ENCODE assay signal across 8 cellular contexts in genomic region chr17:15261063-15261817, GRCh38. TPM values are rescaled to one million over a fixed set of nuclear protein-coding genes. Genes with fewer than 3 reads are reported as not detected.
DNase-seq lines count a peak whose midpoint lies in the region; ATAC-seq and TF ChIP-seq lines count a peak whose summit lies in the region.

No MANE protein-coding gene starts in this region.

- H3K4me1 Mint-ChIP-seq in progenitor cell of endocrine pancreas (ENCODE audit: low read depth), result peaks cover 5% of the 10 kb centered on the region

- H3K27ac Mint-ChIP-seq in progenitor cell of endocrine pancreas, result no peak overlapping the region

- H3K36me3 Mint-ChIP-seq in progenitor cell of endocrine pancreas (ENCODE audit: insufficient read depth), result no peaks in the 10 kb centered on the region

- peak; percentile 57 for DNase-seq in AG10803 (ENCODE audit: low read depth)
- DNase-seq in HUDEP-2 (lab: John Stamatoyannopoulos, UW; ENCODE audit: unreplicated experiment in 76 of 76), result peak in 55 of 76 experiments; percentile 2 to 67 (median 38)
- DNase-seq in hepatocyte (ENCODE audit: low spot score), result peak; percentile 76
- DNase-seq in progenitor cell of endocrine pancreas (ENCODE audit: low spot score, unreplicated experiment), result peak; percentile 32
- no peak for DNase-seq in activated gamma-delta T cell treated with Interleukin-2 at 50 U/mL for 16 hours

- H3K4me3 Mint-ChIP-seq in progenitor cell of endocrine pancreas (ENCODE audit: low read depth), result peak overlapping the region; percentile 55

- peaks cover 94% of the 10 kb centered on the region for H3K27me3 Mint-ChIP-seq in progenitor cell of endocrine pancreas

- H3K27me3 ChIP-seq in hepatocyte, result peaks cover 34% of the 10 kb centered on the region

- WGBS in hepatocyte (ENCODE audit: low lambda C conversion rate, missing lambda C conversion rate), result 6% methylated on average over 37 of the region's 40 CpGs

- peak; percentile 15; the same call in 1 of the 2 replicates for TF ChIP-seq CTCF in AG10803 (conservative IDR thresholded peaks at IDR 0.05; ENCODE audit: low read length)
- no peak for TF ChIP-seq CTCF in hepatocyte (IDR thresholded peaks at IDR 0.05; ENCODE audit: poor library complexity)
- TF ChIP-seq CTCF in progenitor cell of endocrine pancreas (IDR thresholded peaks at IDR 0.05; ENCODE audit: unreplicated experiment), result peak; percentile 0

- peak overlapping the region; percentile 98 for H3K4me3 ChIP-seq in AG10803 (ENCODE audit: low read length)
- H3K4me3 ChIP-seq in hepatocyte, result peak overlapping the region; percentile 80

- H3K4me2 ChIP-seq in hepatocyte, result peak overlapping the region; percentile 93

- H3K4me1 ChIP-seq in hepatocyte (ENCODE audit: insufficient read depth), result peaks cover 18% of the 10 kb centered on the region

- no peaks in the 10 kb centered on the region for H3K9me3 ChIP-seq in hepatocyte (ENCODE audit: low read depth)

- H4K20me1 ChIP-seq in hepatocyte (ENCODE audit: insufficient read depth, poor library complexity, severe bottlenecking), result peaks cover 17% of the 10 kb centered on the region

- H3K9me3 Mint-ChIP-seq in progenitor cell of endocrine pancreas (ENCODE audit: low read depth), result no peaks in the 10 kb centered on the region

- peaks cover 27% of the 10 kb centered on the region for H3K79me2 ChIP-seq in hepatocyte

- peak overlapping the region; percentile 48 for H2AFZ ChIP-seq in hepatocyte

- H3K27ac ChIP-seq in angular gyrus (ENCODE audit: low read depth, low read length) (peak overlapping the region; percentile 95), hepatocyte (peak overlapping the region; percentile 97)

- H3K36me3 ChIP-seq in hepatocyte (replicated peaks; ENCODE audit: insufficient read depth, low read depth), result no peaks in the 10 kb centered on the region

- no peaks in the 10 kb centered on the region for H3K9me2 ChIP-seq in hepatocyte (replicated peaks; ENCODE audit: insufficient read depth)

- ATAC-seq in HG03469 (IDR thresholded peaks at IDR 0.05; ENCODE audit: unreplicated experiment), result no peak
- ATAC-seq in GM18909 (IDR thresholded peaks at IDR 0.05; ENCODE audit: poor library complexity, unreplicated experiment), result no peak

RNA-seq across cellular contexts. Expression of gene PMP22, which starts 3.9 kb away (rescaled TPM):
- total RNA-seq in hepatocyte (111 and 113 TPM in 2 replicates), progenitor cell of endocrine pancreas (0.93 and 1.2 TPM in 2 replicates)
- 163 and 186 TPM in 2 replicates for polyA plus RNA-seq in hepatocyte

Comparison
In these comparisons a context has a peak if more than half of its experiments do, and no peak if none do; other contexts are left out.
1. RNA of gene PMP22, which starts 3.9 kb away (total RNA-seq): 111 to 113 TPM in hepatocyte; 0.93 to 1.2 TPM in progenitor cell of endocrine pancreas; every median in the first group is over 10 times any median in the second.